In the genomic region with DNA sequence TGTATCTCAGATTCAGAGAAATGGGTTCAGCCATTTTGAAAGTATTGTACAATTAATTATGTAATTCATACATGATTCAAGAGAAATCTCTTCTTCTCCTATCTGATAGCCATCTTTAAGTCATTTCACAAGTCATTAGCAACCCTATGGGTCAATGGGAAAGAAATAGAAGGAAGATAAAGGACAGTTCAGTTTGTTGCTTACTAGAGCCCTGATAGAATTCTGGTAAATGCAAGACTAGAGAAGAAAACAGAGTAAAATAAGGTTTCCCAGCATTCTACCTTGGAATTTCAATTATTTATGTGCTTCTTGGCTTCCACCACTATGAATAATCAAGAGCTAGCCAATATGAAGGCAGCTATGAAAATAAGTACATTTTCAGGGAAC, we compare ENCODE assay signal across 14 cellular contexts.
A peak's percentile ranks its signal among the peaks of the same experiment; 100 is the strongest.
DNase-seq lines count a peak whose midpoint lies in the region; ATAC-seq and TF ChIP-seq lines count a peak whose summit lies in the region.
"Had no signal": no experiment of that assay in that cellular context is flagged by ENCODE, and none has a peak within 500 bp of the region (broad histone marks: within the 10 kb centered on the region; RNA-seq: fewer than 3 reads in every experiment).

No MANE protein-coding gene starts in this region.

- H3K27me3 ChIP-seq in GM23248 (replicated peaks; ENCODE audit: insufficient read depth) (no peaks in the 10 kb centered on the region), skeletal muscle satellite cell (ENCODE audit: control insufficient read depth, insufficient read depth, low read length) (no peaks in the 10 kb centered on the region)

- DNase-seq in GM23248 (peak; percentile 34), RPMI7951 (ENCODE audit: low read depth) (peak; percentile 5), choroid plexus epithelial cell (ENCODE audit: low read depth) (peak; percentile 41), GM19240 (ENCODE audit: insufficient read length, low spot score) (no peak)
- DNase-seq in effector memory CD8-positive, alpha-beta T cell, result no peak
- DNase-seq: C1 segment of cervical spinal cord, DMS 273 treated with DMSO at 0.1 percent for 48 hours, NCI-H1048, NCI-H2227 treated with DMSO at 0.1 percent for 48 hours, NCI-H524 treated with DMSO at 0.1 percent for 48 hours had no signal

- H2AFZ ChIP-seq in GM23248, result peak overlapping the region; percentile 7; the same call in 1 of the 2 replicates

- H4K20me1 ChIP-seq in GM23248 (ENCODE audit: insufficient read depth), result no peaks in the 10 kb centered on the region

- H3K36me3 ChIP-seq in GM23248 (ENCODE audit: low read depth), result no peaks in the 10 kb centered on the region
- no peaks in the 10 kb centered on the region for H3K36me3 ChIP-seq in skeletal muscle satellite cell (ENCODE audit: insufficient read depth, low read length)

- H3K27me3 Mint-ChIP-seq in effector memory CD8-positive, alpha-beta T cell, result peaks cover 0 to 6% of the 10 kb centered on the region in 2 donors

- H3K9me2 ChIP-seq in GM23248 (ENCODE audit: insufficient read depth), result no peaks in the 10 kb centered on the region

- H3K27ac Mint-ChIP-seq in effector memory CD8-positive, alpha-beta T cell, result no peak overlapping the region

- H3K36me3 Mint-ChIP-seq in effector memory CD8-positive, alpha-beta T cell (ENCODE audit: insufficient read depth), result no peaks in the 10 kb centered on the region

- H3K4me2 ChIP-seq in GM23248 (ENCODE audit: unreplicated experiment) (peak overlapping the region; percentile 51), skeletal muscle satellite cell (ENCODE audit: low read length) (peak overlapping the region; percentile 64)

- no peak for ATAC-seq in effector memory CD8-positive, alpha-beta T cell (replicated peaks)
- ATAC-seq in GM18868 (IDR thresholded peaks at IDR 0.05; ENCODE audit: unreplicated experiment), result no peak
- ATAC-seq: K562 had no signal

- H3K79me2 ChIP-seq in GM23248 (ENCODE audit: insufficient read depth), result peaks cover 37% of the 10 kb centered on the region

- H3K9ac ChIP-seq in GM23248, result 0 out of 2 replicates have a peak overlapping the region, but pooled peaks have one; percentile 0
- no peak overlapping the region for H3K9ac ChIP-seq in skeletal muscle satellite cell (ENCODE audit: low read depth, low read length)

- in situ Hi-C loops in GM23248 (cut with MboI), result no loop called here

- no peaks in the 10 kb centered on the region for H3K9me3 Mint-ChIP-seq in effector memory CD8-positive, alpha-beta T cell

- H3K4me3 Mint-ChIP-seq in effector memory CD8-positive, alpha-beta T cell, result no peak overlapping the region

- H3F3A ChIP-seq in GM23248 (ENCODE audit: insufficient read depth), result peaks cover 40% of the 10 kb centered on the region

- H3K9me3 ChIP-seq in GM23248 (ENCODE audit: low read depth) (no peaks in the 10 kb centered on the region), skeletal muscle satellite cell (replicated peaks; ENCODE audit: low read length) (no peaks in the 10 kb centered on the region)

- H3K4me3 ChIP-seq in GM23248, result peak overlapping the region; percentile 33
- H3K4me3 ChIP-seq in choroid plexus epithelial cell (ENCODE audit: low read depth, low read length), result no peak overlapping the region
- H3K4me3 ChIP-seq in skeletal muscle satellite cell (ENCODE audit: low read length), result peak overlapping the region; percentile 9
- H3K4me3 ChIP-seq: K562 had no signal

- H3K4me1 ChIP-seq in GM23248 (ENCODE audit: insufficient read depth) (peaks cover 54% of the 10 kb centered on the region), skeletal muscle satellite cell (ENCODE audit: control insufficient read depth, insufficient read depth, low read length) (peaks cover 33% of the 10 kb centered on the region)

- no peaks in the 10 kb centered on the region for H3K4me1 Mint-ChIP-seq in effector memory CD8-positive, alpha-beta T cell (ENCODE audit: low read depth in 2 of 2)

- no peak for TF ChIP-seq CTCF in choroid plexus epithelial cell (conservative IDR thresholded peaks at IDR 0.05; ENCODE audit: low read depth, low read length)

- peak overlapping the region; percentile 59 for H3K27ac ChIP-seq in GM23248
- H3K27ac ChIP-seq: HL-60 had no signal

Comparison
In these comparisons a context has a peak if more than half of its experiments do, and no peak if none do; other contexts are left out.
1. DNase-seq: peak in GM23248 (single experiment), RPMI7951 (single experiment) and choroid plexus epithelial cell (single experiment); none in effector memory CD8-positive, alpha-beta T cell (0 of 3) and GM19240 (single experiment).